In genomic region chr4:102585329-102585728, GRCh38 we compare ENCODE assay signal across 13 cellular contexts.
DNase-seq lines count a peak whose midpoint lies in the region; ATAC-seq, FAIRE-seq and TF ChIP-seq lines count a peak whose summit lies in the region.
"Had no signal": no experiment of that assay in that cellular context is flagged by ENCODE, and none has a peak within 500 bp of the region (broad histone marks: within the 10 kb centered on the region; RNA-seq: fewer than 3 reads in every experiment).

No MANE protein-coding gene starts in this region.

- POLR2A ChIA-PET in activated CD8-positive, alpha-beta T cell treated with anti-CD3 and anti-CD28 coated beads for 36 hours (lab: Charles Lee): interaction anchor here (0.9 to 2.6 kb wide), 6 partner anchors 13 to 85 kb away, joined by 3 to 15 read pairs (median 8); no protein-coding TSS in a partner anchor

- no peak for FAIRE-seq in HTR-8/SVneo (lab: Jason Lieb, UNC)

- CTCF ChIA-PET in activated CD8-positive, alpha-beta T cell treated with anti-CD3 and anti-CD28 coated beads for 36 hours (lab: Charles Lee): interaction anchor here (0.8 to 1.5 kb wide), 3 partner anchors 15 to 62 kb away, joined by 3 to 7 read pairs (median 3); no protein-coding TSS in a partner anchor

- H3K4me3 Mint-ChIP-seq in natural killer cell treated with Interleukin-12 subunit alpha and Interleukin-12 subunit beta and Interleukin-15 and Interleukin-18, amount 100 ng/mL, for 72 hours: peak overlapping the region; percentile 62
- no peak overlapping the region for H3K4me3 Mint-ChIP-seq in natural killer cell
- H3K4me3 Mint-ChIP-seq in activated CD8-positive, alpha-beta T cell treated with anti-CD3 and anti-CD28 coated beads for 36 hours: no peak overlapping the region
- no peak overlapping the region for H3K4me3 Mint-ChIP-seq in stimulated activated naive B cell treated with anti-CD40 and anti-IgM and Interleukin-4, amounts not matched to agents 10 μg/mL and 1 μg/mL and 100 μg/mL, for 72 hours

- intact Hi-C loops in natural killer cell (cut with micrococcal nuclease): no loop called here
- intact Hi-C loops in activated CD8-positive, alpha-beta T cell treated with anti-CD3 and anti-CD28 coated beads for 36 hours (cut with micrococcal nuclease): loop anchor here (5.0 kb wide), 3 partner anchors 42 to 83 kb away; partner anchors contain the start of gene NFKB1

- H3K27me3 Mint-ChIP-seq in natural killer cell treated with Interleukin-12 subunit alpha and Interleukin-12 subunit beta and Interleukin-15 and Interleukin-18, amount 100 ng/mL, for 72 hours: no peaks in the 10 kb centered on the region
- H3K27me3 Mint-ChIP-seq in natural killer cell (ENCODE audit: low read depth in 2 of 2): no peaks in the 10 kb centered on the region
- no peaks in the 10 kb centered on the region for H3K27me3 Mint-ChIP-seq in activated CD8-positive, alpha-beta T cell treated with anti-CD3 and anti-CD28 coated beads for 36 hours
- no peaks in the 10 kb centered on the region for H3K27me3 Mint-ChIP-seq in stimulated activated naive B cell treated with anti-CD40 and anti-IgM and Interleukin-4, amounts not matched to agents 10 μg/mL and 1 μg/mL and 100 μg/mL, for 72 hours

- ATAC-seq in natural killer cell treated with Interleukin-12 subunit alpha and Interleukin-12 subunit beta and Interleukin-15 and Interleukin-18, amount 100 ng/mL, for 72 hours: peak in 1 of 2 donors; percentile 56
- ATAC-seq in natural killer cell (no peak), HG02678 (IDR thresholded peaks at IDR 0.05; ENCODE audit: unreplicated experiment) (peak; percentile 45)
- peak; percentile 19 for ATAC-seq in activated CD8-positive, alpha-beta T cell treated with anti-CD3 and anti-CD28 coated beads for 36 hours
- ATAC-seq in stimulated activated naive B cell treated with anti-CD40 and anti-IgM and Interleukin-4, amounts not matched to agents 10 μg/mL and 1 μg/mL and 100 μg/mL, for 72 hours (replicated peaks): no peak
- ATAC-seq: left cardiac atrium, Right ventricle myocardium inferior had no signal

- no peaks in the 10 kb centered on the region for H3K9me3 Mint-ChIP-seq in natural killer cell treated with Interleukin-12 subunit alpha and Interleukin-12 subunit beta and Interleukin-15 and Interleukin-18, amount 100 ng/mL, for 72 hours
- H3K9me3 Mint-ChIP-seq in natural killer cell: no peaks in the 10 kb centered on the region
- H3K9me3 Mint-ChIP-seq in activated CD8-positive, alpha-beta T cell treated with anti-CD3 and anti-CD28 coated beads for 36 hours: no peaks in the 10 kb centered on the region
- H3K9me3 Mint-ChIP-seq in stimulated activated naive B cell treated with anti-CD40 and anti-IgM and Interleukin-4, amounts not matched to agents 10 μg/mL and 1 μg/mL and 100 μg/mL, for 72 hours: no peaks in the 10 kb centered on the region

- TF ChIP-seq CTCF in natural killer cell (IDR thresholded peaks at IDR 0.05): no peak
- no peak for TF ChIP-seq CTCF in activated CD8-positive, alpha-beta T cell treated with anti-CD3 and anti-CD28 coated beads for 36 hours (IDR thresholded peaks at IDR 0.05)

- peaks cover 32 to 46% of the 10 kb centered on the region in 2 donors for H3K4me1 Mint-ChIP-seq in natural killer cell treated with Interleukin-12 subunit alpha and Interleukin-12 subunit beta and Interleukin-15 and Interleukin-18, amount 100 ng/mL, for 72 hours (ENCODE audit: low read depth in 2 of 2)
- H3K4me1 Mint-ChIP-seq in natural killer cell: peaks cover 23 to 26% of the 10 kb centered on the region in 2 donors
- peaks cover 81% of the 10 kb centered on the region for H3K4me1 Mint-ChIP-seq in activated CD8-positive, alpha-beta T cell treated with anti-CD3 and anti-CD28 coated beads for 36 hours (ENCODE audit: low read depth)
- H3K4me1 Mint-ChIP-seq in stimulated activated naive B cell treated with anti-CD40 and anti-IgM and Interleukin-4, amounts not matched to agents 10 μg/mL and 1 μg/mL and 100 μg/mL, for 72 hours: peaks cover 22 to 32% of the 10 kb centered on the region in 2 donors

- peak overlapping the region; percentile 49 to 72 for H3K27ac Mint-ChIP-seq in natural killer cell treated with Interleukin-12 subunit alpha and Interleukin-12 subunit beta and Interleukin-15 and Interleukin-18, amount 100 ng/mL, for 72 hours
- H3K27ac Mint-ChIP-seq in natural killer cell: peak overlapping the region in 1 of 2 donors; percentile 13
- peak overlapping the region; percentile 95 for H3K27ac Mint-ChIP-seq in activated CD8-positive, alpha-beta T cell treated with anti-CD3 and anti-CD28 coated beads for 36 hours
- H3K27ac Mint-ChIP-seq in stimulated activated naive B cell treated with anti-CD40 and anti-IgM and Interleukin-4, amounts not matched to agents 10 μg/mL and 1 μg/mL and 100 μg/mL, for 72 hours: peak overlapping the region; percentile 70

- no peak for DNase-seq in natural killer cell treated with Interleukin-12 subunit alpha and Interleukin-12 subunit beta and Interleukin-15 and Interleukin-18, amount 100 ng/mL, for 72 hours (ENCODE audit: low spot score)
- DNase-seq in natural killer cell (no peak), NCI-H446 treated with DMSO at 0.1 percent for 48 hours (lab: John Stamatoyannopoulos, UW) (no peak), HTR-8/SVneo (ENCODE audit: insufficient read length, low spot score) (no peak)
- DNase-seq in activated CD8-positive, alpha-beta T cell treated with anti-CD3 and anti-CD28 coated beads for 36 hours: peak; percentile 61
- DNase-seq in stimulated activated naive B cell treated with anti-CD40 and anti-IgM and Interleukin-4, amounts not matched to agents 10 μg/mL and 1 μg/mL and 100 μg/mL, for 72 hours: no peak
- DNase-seq in effector CD4-positive, alpha-beta T cell: no peak
- DNase-seq: amniotic stem cell, left cardiac atrium, NCI-H1092, NCI-H524 had no signal

- peaks cover 65% of the 10 kb centered on the region for H3K36me3 Mint-ChIP-seq in natural killer cell treated with Interleukin-12 subunit alpha and Interleukin-12 subunit beta and Interleukin-15 and Interleukin-18, amount 100 ng/mL, for 72 hours
- H3K36me3 Mint-ChIP-seq in natural killer cell: peaks cover 17% of the 10 kb centered on the region
- H3K36me3 Mint-ChIP-seq in activated CD8-positive, alpha-beta T cell treated with anti-CD3 and anti-CD28 coated beads for 36 hours (ENCODE audit: low read depth): peaks cover 82% of the 10 kb centered on the region
- H3K36me3 Mint-ChIP-seq in stimulated activated naive B cell treated with anti-CD40 and anti-IgM and Interleukin-4, amounts not matched to agents 10 μg/mL and 1 μg/mL and 100 μg/mL, for 72 hours: peaks cover 40 to 72% of the 10 kb centered on the region in 2 donors

Comparison
In these comparisons a context has a peak if more than half of its experiments do, and no peak if none do; other contexts are left out.
1. ATAC-seq: peak in HG02678 (single experiment) and activated CD8-positive, alpha-beta T cell treated with anti-CD3 and anti-CD28 coated beads for 36 hours (single experiment); none in natural killer cell (0 of 3) and stimulated activated naive B cell treated with anti-CD40 and anti-IgM and Interleukin-4, amounts not matched to agents 10 μg/mL and 1 μg/mL and 100 μg/mL, for 72 hours (0 of 2).